Comparison of ENCODE assay signal across 7 cellular contexts in genomic region chr15:89971592-89971997, GRCh38. TPM values are rescaled to one million over a fixed set of nuclear protein-coding genes. Genes with fewer than 3 reads are reported as not detected.
A peak's percentile ranks its signal among the peaks of the same experiment; 100 is the strongest.
DNase-seq lines count a peak whose midpoint lies in the region; ATAC-seq and TF ChIP-seq lines count a peak whose summit lies in the region.

No MANE protein-coding gene starts in this region.

- H3K36me3 ChIP-seq in GM23338 (ENCODE audit: insufficient read depth) (no peaks in the 10 kb centered on the region), MM.1S (replicated peaks; ENCODE audit: insufficient read depth, low read length) (no peaks in the 10 kb centered on the region)
- H3K36me3 ChIP-seq in effector memory CD4-positive, alpha-beta T cell (ENCODE audit: control insufficient read depth, insufficient read depth, low read length): no peaks in the 10 kb centered on the region

- no peak overlapping the region for H3K4me3 ChIP-seq in GM23338
- no peak overlapping the region for H3K4me3 ChIP-seq in MM.1S (ENCODE audit: low read length)
- no peak overlapping the region for H3K4me3 ChIP-seq in effector memory CD4-positive, alpha-beta T cell (ENCODE audit: insufficient read depth, low read depth, low read length, poor library complexity, severe bottlenecking)

- peaks cover 4% of the 10 kb centered on the region for H3K27me3 Mint-ChIP-seq in GM23338 (ENCODE audit: insufficient read depth, low read depth, poor library complexity)
- no peaks in the 10 kb centered on the region for H3K27me3 Mint-ChIP-seq in mesothelial cell of epicardium (ENCODE audit: low read depth)

- H3K4me2 ChIP-seq in GM23338 (no peak overlapping the region), MM.1S (ENCODE audit: low read depth, low read length) (no peak overlapping the region)

- H3K27me3 ChIP-seq in GM23338 (ENCODE audit: insufficient read depth) (no peaks in the 10 kb centered on the region), MM.1S (replicated peaks; ENCODE audit: insufficient read depth, low read length) (no peaks in the 10 kb centered on the region)
- no peaks in the 10 kb centered on the region for H3K27me3 ChIP-seq in effector memory CD4-positive, alpha-beta T cell (replicated peaks; ENCODE audit: control insufficient read depth, insufficient read depth, low read length, poor library complexity, severe bottlenecking)

- no peaks in the 10 kb centered on the region for H3F3A ChIP-seq in GM23338 (replicated peaks; ENCODE audit: low read depth)
- H3F3A ChIP-seq in MM.1S (ENCODE audit: insufficient read depth, low read length): no peaks in the 10 kb centered on the region

- H3K36me3 Mint-ChIP-seq in GM23338 (ENCODE audit: low read depth) (peaks cover 3% of the 10 kb centered on the region; the same call in 2 of the 3 replicates), mesothelial cell of epicardium (no peaks in the 10 kb centered on the region)

- H3K4me1 Mint-ChIP-seq in GM23338 (no peaks in the 10 kb centered on the region), mesothelial cell of epicardium (peaks cover 4% of the 10 kb centered on the region)

- DNase-seq in GM23338 (ENCODE audit: low spot score) (peak; percentile 95), MM.1S (peak; percentile 85), mesothelial cell of epicardium (ENCODE audit: low spot score in 2 of 2, unreplicated experiment in 2 of 2) (peak; percentile 30 to 79), stromal cell of bone marrow (ENCODE audit: low read depth) (peak; percentile 23)
- DNase-seq in activated CD4-positive, alpha-beta T cell treated with anti-CD3 and anti-CD28 coated beads for 24 hours (ENCODE audit: low read depth in 2 of 2): peak; percentile 8 to 43
- DNase-seq in effector memory CD4-positive, alpha-beta T cell: peak; percentile 3 to 13 (median 11)

- no peaks in the 10 kb centered on the region for H3K9me3 ChIP-seq in MM.1S (replicated peaks; ENCODE audit: insufficient read depth, low read length)
- H3K9me3 ChIP-seq in effector memory CD4-positive, alpha-beta T cell (ENCODE audit: control insufficient read depth, low read length): no peaks in the 10 kb centered on the region

- H3K4me3 Mint-ChIP-seq in GM23338 (no peak overlapping the region), mesothelial cell of epicardium (no peak overlapping the region)

- H3K27ac ChIP-seq in GM23338 (ENCODE audit: low read depth) (no peak overlapping the region), MM.1S (ENCODE audit: low read length) (no peak overlapping the region)
- no peak overlapping the region for H3K27ac ChIP-seq in effector memory CD4-positive, alpha-beta T cell (ENCODE audit: insufficient read depth, low read length, poor library complexity, severe bottlenecking)

- ATAC-seq in GM23338: peak; percentile 100

- H3K4me1 ChIP-seq in GM23338 (ENCODE audit: insufficient read depth) (no peaks in the 10 kb centered on the region), MM.1S (ENCODE audit: low read length) (peaks cover 12% of the 10 kb centered on the region)
- H3K4me1 ChIP-seq in effector memory CD4-positive, alpha-beta T cell (ENCODE audit: control insufficient read depth, insufficient read depth, low read length, poor library complexity, severe bottlenecking): no peaks in the 10 kb centered on the region

- H3K9me3 Mint-ChIP-seq in GM23338 (peaks cover 9% of the 10 kb centered on the region; the same call in 2 of the 3 replicates), mesothelial cell of epicardium (no peaks in the 10 kb centered on the region)

- H2AFZ ChIP-seq in GM23338 (peak overlapping the region; percentile 69), MM.1S (ENCODE audit: low read length) (peak overlapping the region; percentile 66)

- H3K27ac Mint-ChIP-seq in GM23338: no peak overlapping the region
- H3K27ac Mint-ChIP-seq in mesothelial cell of epicardium: no peak overlapping the region

- no peaks in the 10 kb centered on the region for H4K20me1 ChIP-seq in GM23338 (replicated peaks; ENCODE audit: insufficient read depth)
- no peaks in the 10 kb centered on the region for H4K20me1 ChIP-seq in MM.1S (ENCODE audit: insufficient read depth, low read length)

- no peak overlapping the region for H3K9ac ChIP-seq in MM.1S (ENCODE audit: low read length)

- peak; percentile 88 for TF ChIP-seq CTCF in GM12872 (IDR thresholded peaks at IDR 0.05; ENCODE audit: insufficient read depth, low read depth, low read length)
- peak; percentile 83 to 89 for TF ChIP-seq CTCF in GM23338 (conservative IDR thresholded peaks at IDR 0.05; ENCODE audit: low read depth in 2 of 2)
- peak; percentile 92 for TF ChIP-seq CTCF in MM.1S (IDR thresholded peaks at IDR 0.05; ENCODE audit: low read length)
- TF ChIP-seq CTCF in mesothelial cell of epicardium (IDR thresholded peaks at IDR 0.05; ENCODE audit: unreplicated experiment): peak; percentile 35

- H3K9me2 ChIP-seq in GM23338 (ENCODE audit: insufficient read depth): no peaks in the 10 kb centered on the region
- no peaks in the 10 kb centered on the region for H3K9me2 ChIP-seq in MM.1S (replicated peaks; ENCODE audit: insufficient read depth, low read length)

- no peaks in the 10 kb centered on the region for H3K79me2 ChIP-seq in GM23338 (replicated peaks; ENCODE audit: insufficient read depth)
- H3K79me2 ChIP-seq in MM.1S (ENCODE audit: low read length): no peaks in the 10 kb centered on the region

TF ChIP-seq in GM23338, 12 proteins besides CTCF, POLR2A, EP300 and RAD21:
- TF ChIP-seq CREB1 (CRISPR knock-in tag; IDR thresholded peaks at IDR 0.05; ENCODE audit: low read depth) (peak; percentile 82), ETS1 (IDR thresholded peaks at IDR 0.05) (no peak)

RNA-seq across cellular contexts. Expression of gene ZNF710, which starts 29.5 kb away (rescaled TPM):
- 16.7 and 18.2 TPM in 2 replicates for total RNA-seq in GM23338 (2014; rRNA removed; shearing (Covaris generic))
- polyA plus RNA-seq in GM23338 (2016; fragmentation: Nextera tagmentation; extraction: Ambion mirVana): 15.9 and 16.0 TPM in 2 replicates
- total RNA-seq in mesothelial cell of epicardium: 30.3 to 31.7 TPM (median 30.4 TPM) in 3 replicates

RNA-seq across cellular contexts. Expression of gene ARPIN, which starts 58.8 kb away (rescaled TPM):
- total RNA-seq in GM23338 (2014; rRNA removed; shearing (Covaris generic)): 1.4 and 2.8 TPM in 2 replicates
- 0.68 and 0.79 TPM in 2 replicates for polyA plus RNA-seq in GM23338 (2016; fragmentation: Nextera tagmentation; extraction: Ambion mirVana)
- 26.4 to 29.2 TPM (median 26.4 TPM) in 3 replicates for total RNA-seq in mesothelial cell of epicardium

Comparison
In these comparisons a context has a peak if more than half of its experiments do, and no peak if none do; other contexts are left out.
1. CTCF ChIP-seq: peak in every context shown above with its lines; median percentile 92 in MM.1S; 88 in GM12872; 86 in GM23338; 35 in mesothelial cell of epicardium.
2. DNase-seq: peak in every context shown above with its lines; median percentile 95 in GM23338; 85 in MM.1S; 54 in mesothelial cell of epicardium; 26 in activated CD4-positive, alpha-beta T cell treated with anti-CD3 and anti-CD28 coated beads for 24 hours; 23 in stromal cell of bone marrow; 11 in effector memory CD4-positive, alpha-beta T cell.